Comparison of ENCODE assay signal across 9 cellular contexts in genomic region chr1:69568435-69569280, GRCh38. TPM values are rescaled to one million over a fixed set of nuclear protein-coding genes. Genes with fewer than 3 reads are reported as not detected.
DNase-seq lines count a peak whose midpoint lies in the region; ATAC-seq and TF ChIP-seq lines count a peak whose summit lies in the region.
"Had no signal": no experiment of that assay in that cellular context is flagged by ENCODE, and none has a peak within 500 bp of the region (broad histone marks: within the 10 kb centered on the region; RNA-seq: fewer than 3 reads in every experiment).

No MANE protein-coding gene starts in this region.

- intact Hi-C loops in Calu3 (cut with micrococcal nuclease; ENCODE audit: unreplicated experiment) = no loop called here

- H2AFZ ChIP-seq in parathyroid adenoma = no peak overlapping the region

- H3K27me3 ChIP-seq in parathyroid adenoma (ENCODE audit: control insufficient read depth, insufficient read depth, low read length) = peaks cover 11% of the 10 kb centered on the region

- no peak overlapping the region for H3K9ac ChIP-seq in parathyroid adenoma

- ATAC-seq in GM21528 (IDR thresholded peaks at IDR 0.05; ENCODE audit: low FRiP score, unreplicated experiment) = no peak
- no peak for ATAC-seq in HG03095 (IDR thresholded peaks at IDR 0.05; ENCODE audit: unreplicated experiment)

- TF ChIP-seq CTCF in Calu3 (IDR thresholded peaks at IDR 0.05; ENCODE audit: unreplicated experiment) = no peak
- no peak for TF ChIP-seq CTCF in fibroblast of the aortic adventitia (IDR thresholded peaks at IDR 0.05; ENCODE audit: insufficient read depth, low read length)
- no peak for TF ChIP-seq CTCF in parathyroid adenoma (IDR thresholded peaks at IDR 0.05)

- H3K27ac ChIP-seq in parathyroid adenoma = no peak overlapping the region

- H3K4me3 ChIP-seq in fibroblast of the aortic adventitia (ENCODE audit: low read depth, low read length) (peak overlapping the region; percentile 18), parathyroid adenoma (ENCODE audit: low read depth, low read length) (peak overlapping the region; percentile 46)

- H3K4me1 Mint-ChIP-seq in Calu3 (ENCODE audit: low read depth, unreplicated experiment) = peaks cover 11% of the 10 kb centered on the region

- no peaks in the 10 kb centered on the region for H3K9me3 ChIP-seq in parathyroid adenoma (ENCODE audit: control insufficient read depth, low read length)

- DNase-seq in Calu3 = no peak
- peak; percentile 3 to 52 for DNase-seq in NCI-H526 (lab: John Stamatoyannopoulos, UW)
- DNase-seq in fibroblast of the aortic adventitia (ENCODE audit: low read depth) = no peak
- no peak for DNase-seq in stimulated activated CD4-positive, alpha-beta T cell treated with anti-CD3 and anti-CD28 coated beads, Interleukin-4, amount 100 ng/mL, for 1 hour
- DNase-seq in NCI-H146 treated with DMSO at 0.1 percent for 48 hours (lab: John Stamatoyannopoulos, UW; ENCODE audit: unreplicated experiment) = no peak

- H3K4me2 ChIP-seq in parathyroid adenoma (ENCODE audit: low read length) = peak overlapping the region; percentile 72

- no TSS peak for BruUV-seq in Calu3 (replicated peaks; lab: Mats Ljungman, UMichigan)

- no peaks in the 10 kb centered on the region for H3K9me3 Mint-ChIP-seq in Calu3 (ENCODE audit: low read depth, unreplicated experiment)

- peak overlapping the region; percentile 71 for H3K4me3 Mint-ChIP-seq in Calu3 (ENCODE audit: low read depth, unreplicated experiment)

- no peaks in the 10 kb centered on the region for H3K36me3 ChIP-seq in parathyroid adenoma (ENCODE audit: control insufficient read depth, insufficient read depth, low read length)

- no peak overlapping the region for H3K27ac Mint-ChIP-seq in Calu3 (ENCODE audit: unreplicated experiment)

- no peaks in the 10 kb centered on the region for H3K4me1 ChIP-seq in parathyroid adenoma

- peaks cover 20% of the 10 kb centered on the region for H3K27me3 Mint-ChIP-seq in Calu3 (ENCODE audit: unreplicated experiment)

- H3K36me3 Mint-ChIP-seq in Calu3 (ENCODE audit: insufficient read depth, unreplicated experiment) = peaks cover 30% of the 10 kb centered on the region

- CTCF ChIA-PET in Calu3 (lab: Charles Lee) = interaction anchor here (0.6 to 0.7 kb wide), 2 partner anchors 955 to 1376 kb away, joined by 3 to 5 read pairs; no protein-coding TSS in a partner anchor

- H3K79me2 ChIP-seq in parathyroid adenoma = no peaks in the 10 kb centered on the region

RNA-seq across cellular contexts. Expression of gene LRRC7, which starts 0.9 kb away (rescaled TPM):
- total RNA-seq in Calu3 (2022) (0.14 and 0.47 TPM in 2 replicates), fibroblast of the aortic adventitia (ENCODE audit: low replicate concordance) (0.09 TPM in 1 of 2 replicates, not detected in the other)
- total RNA-seq: subcutaneous adipose tissue had no signal

Comparison
In these comparisons a context has a peak if more than half of its experiments do, and no peak if none do; other contexts are left out.
1. DNase-seq: peak in NCI-H526 (2 of 2); none in Calu3 (single experiment), fibroblast of the aortic adventitia (single experiment), stimulated activated CD4-positive, alpha-beta T cell treated with anti-CD3 and anti-CD28 coated beads, Interleukin-4, amount 100 ng/mL, for 1 hour (single experiment) and NCI-H146 treated with DMSO at 0.1 percent for 48 hours (single experiment).